Comparison of ENCODE assay signal across 15 cellular contexts in genomic region chr11:73333173-73333572, GRCh38. TPM values are rescaled to one million over a fixed set of nuclear protein-coding genes. Genes with fewer than 3 reads are reported as not detected.
DNase-seq lines count a peak whose midpoint lies in the region; ATAC-seq, FAIRE-seq and TF ChIP-seq lines count a peak whose summit lies in the region.
"Had no signal": no experiment of that assay in that cellular context is flagged by ENCODE, and none has a peak within 500 bp of the region (broad histone marks: within the 10 kb centered on the region; RNA-seq: fewer than 3 reads in every experiment).

No MANE protein-coding gene starts in this region.

- H3K36me3 Mint-ChIP-seq in nephron progenitor cell (ENCODE audit: low read depth), result no peaks in the 10 kb centered on the region

- no peaks in the 10 kb centered on the region for H3K36me3 ChIP-seq in SK-N-MC (ENCODE audit: insufficient read depth, low read length)
- peaks cover 0 to 6% of the 10 kb centered on the region in 2 experiments for H3K36me3 ChIP-seq in endothelial cell of umbilical vein (ENCODE audit: control insufficient read depth in 2 of 2, extremely low read depth in 1 of 2, insufficient read depth in 2 of 2, low read length in 2 of 2)
- no peaks in the 10 kb centered on the region for H3K36me3 ChIP-seq in thoracic aorta
- H3K36me3 ChIP-seq in suprapubic skin, result no peaks in the 10 kb centered on the region

- H3K27me3 Mint-ChIP-seq in nephron progenitor cell (ENCODE audit: low read depth, poor library complexity), result peaks cover 3% of the 10 kb centered on the region

- POLR2A ChIA-PET in endothelial cell of umbilical vein (lab: Charles Lee), result interaction anchor here (1.2 kb wide), 1 partner anchor 24 kb away, joined by 4 read pairs; no protein-coding TSS in a partner anchor

- dilution Hi-C loops in endothelial cell of umbilical vein (cut with MboI; ENCODE audit: extremely low pct_ligation_motif_present, low sequenced_read_pairs), result no loop called here

- H3K27me3 ChIP-seq in endothelial cell of umbilical vein (ENCODE audit: control insufficient read depth in 2 of 2, insufficient read depth in 2 of 2, low read length in 2 of 2), result no peaks in the 10 kb centered on the region
- H3K27me3 ChIP-seq in thoracic aorta (replicated peaks; ENCODE audit: insufficient read depth), result no peaks in the 10 kb centered on the region
- no peaks in the 10 kb centered on the region for H3K27me3 ChIP-seq in suprapubic skin

- peak overlapping the region; percentile 98 for H3K27ac Mint-ChIP-seq in nephron progenitor cell

- no peaks in the 10 kb centered on the region for H3K9me3 Mint-ChIP-seq in nephron progenitor cell

- WGBS in suprapubic skin, result 98% methylated on average over 10 of the region's 11 CpGs

- no peak overlapping the region for H3K4me2 ChIP-seq in endothelial cell of umbilical vein (ENCODE audit: insufficient read depth, low read length)

- peaks cover 38% of the 10 kb centered on the region for H3K4me1 ChIP-seq in endothelial cell of umbilical vein (ENCODE audit: control insufficient read depth, extremely low read depth, insufficient read depth, low read length)
- peaks cover 59 to 86% of the 10 kb centered on the region in 2 donors for H3K4me1 ChIP-seq in thoracic aorta (ENCODE audit: control insufficient read depth in 1 of 2, low read depth in 2 of 2)
- H3K4me1 ChIP-seq in suprapubic skin, result peaks cover 41% of the 10 kb centered on the region

- intact Hi-C loops in endothelial cell of umbilical vein (cut with micrococcal nuclease), result no loop called here

- H3K9me3 ChIP-seq in SK-N-MC (ENCODE audit: low read depth, low read length) (no peaks in the 10 kb centered on the region), endothelial cell of umbilical vein (replicated peaks; ENCODE audit: control insufficient read depth, insufficient read depth, low read length) (no peaks in the 10 kb centered on the region), thoracic aorta (no peaks in the 10 kb centered on the region), suprapubic skin (no peaks in the 10 kb centered on the region)

- FAIRE-seq in endothelial cell of umbilical vein (lab: Jason Lieb, UNC), result no peak

- H3K27ac ChIP-seq in SK-N-MC (peak overlapping the region; percentile 22; the same call in 1 of the 2 replicates), endothelial cell of umbilical vein (ENCODE audit: insufficient read depth, low read depth, low read length) (peak overlapping the region; percentile 70), thoracic aorta (peak overlapping the region; percentile 77 to 88), suprapubic skin (no peak overlapping the region)

- peaks cover 92% of the 10 kb centered on the region for H3K4me1 Mint-ChIP-seq in nephron progenitor cell

- H3K79me2 ChIP-seq in endothelial cell of umbilical vein (ENCODE audit: control insufficient read depth, insufficient read depth, low read length), result peaks cover 11% of the 10 kb centered on the region

- TF ChIP-seq CTCF in endothelial cell of umbilical vein (IDR thresholded peaks at IDR 0.05; ENCODE audit: extremely low read depth in 1 of 2, insufficient read depth in 1 of 2, low read depth in 1 of 2, low read length in 2 of 2) (no peak), nephron progenitor cell (IDR thresholded peaks at IDR 0.05) (no peak), thoracic aorta (IDR thresholded peaks at IDR 0.05) (no peak), suprapubic skin (IDR thresholded peaks at IDR 0.05) (no peak)

- BruUV-seq in endothelial cell of umbilical vein (replicated peaks; lab: Mats Ljungman, UMichigan), result no TSS peak

- no peaks in the 10 kb centered on the region for H4K20me1 ChIP-seq in endothelial cell of umbilical vein (replicated peaks; ENCODE audit: control insufficient read depth, extremely low read depth, insufficient read depth, low read length)

- TF ChIP-seq POLR2A in endothelial cell of umbilical vein (IDR thresholded peaks at IDR 0.05; ENCODE audit: low read depth, low read length) (no peak), suprapubic skin (IDR thresholded peaks at IDR 0.05) (no peak)

- DNase-seq in SK-N-MC (ENCODE audit: low read depth, low spot score), result no peak
- DNase-seq in endothelial cell of umbilical vein (ENCODE audit: low read depth, low spot score), result no peak
- no peak for DNase-seq in nephron progenitor cell
- no peak for DNase-seq in thoracic aorta (ENCODE audit: low spot score)
- DNase-seq in NCI-H1105 treated with DMSO at 0.1 percent for 48 hours (lab: John Stamatoyannopoulos, UW), result no peak
- DNase-seq in inferior parietal cortex (ENCODE audit: extremely low spot score), result no peak
- DNase-seq in suprapubic skin (ENCODE audit: low spot score in 2 of 2), result no peak
- DNase-seq: activated naive CD4-positive, alpha-beta T cell treated with anti-CD3 and anti-CD28 coated beads, Interleukin-2, amount 50 U/mL, for 16 hours; C1 segment of cervical spinal cord; DMS79; GOT3; NCI-H82; stimulated activated CD4-positive, alpha-beta T cell treated with anti-CD3 and anti-CD28 coated beads, Interleukin-4, amount 100 ng/mL, for 4 hours; T-helper 9 cell had no signal

- CTCF ChIA-PET in endothelial cell of umbilical vein (lab: Charles Lee), result interaction anchor here (3.0 to 6.5 kb wide), 6 partner anchors 10 to 148 kb away, joined by 20 to 455 read pairs (median 70); partner anchors contain the start of gene ARHGEF17

- no peak overlapping the region for H2AFZ ChIP-seq in endothelial cell of umbilical vein (ENCODE audit: low read depth, low read length)

- H3K4me3 Mint-ChIP-seq in nephron progenitor cell, result peak overlapping the region; percentile 69

- H3K9ac ChIP-seq in SK-N-MC (ENCODE audit: insufficient read length) (no peak overlapping the region), endothelial cell of umbilical vein (replicated peaks; ENCODE audit: extremely low read depth, insufficient read depth, low read length) (no peak overlapping the region)

- H3K9me1 ChIP-seq in endothelial cell of umbilical vein (replicated peaks; ENCODE audit: control insufficient read depth, extremely low read depth, insufficient read depth, low read length), result no peaks in the 10 kb centered on the region

- ATAC-seq in thoracic aorta (ENCODE audit: insufficient number of reproducible peaks, low FRiP score, low read depth) (no peak), HG03378 (IDR thresholded peaks at IDR 0.05; ENCODE audit: unreplicated experiment) (no peak)

- H3K4me3 ChIP-seq in SK-N-MC (no peak overlapping the region), endothelial cell of umbilical vein (replicated peaks in 1 of 3; ENCODE audit: insufficient read depth in 1 of 3, low read depth in 1 of 3, low read length in 3 of 3) (no peak overlapping the region), thoracic aorta (no peak overlapping the region), suprapubic skin (no peak overlapping the region)

- TF ChIP-seq EP300 in suprapubic skin (IDR thresholded peaks at IDR 0.05), result no peak

TF ChIP-seq in endothelial cell of umbilical vein, 7 proteins besides CTCF, POLR2A, EP300 and RAD21:
- TF ChIP-seq EZH2 (IDR thresholded peaks at IDR 0.05; ENCODE audit: borderline replicate concordance, low read depth, low read length, severe bottlenecking) (no peak), JUN (IDR thresholded peaks at IDR 0.05; ENCODE audit: borderline replicate concordance, insufficient read depth, insufficient read length, low read depth) (no peak), POLR2AphosphoS5 (IDR thresholded peaks at IDR 0.05; ENCODE audit: insufficient read depth, low read depth, low read length) (no peak), FOS (IDR thresholded peaks at IDR 0.05; ENCODE audit: borderline replicate concordance, insufficient read depth, low read length) (no peak), MAX (IDR thresholded peaks at IDR 0.05; ENCODE audit: insufficient read depth, insufficient read length) (no peak), GATA2 (IDR thresholded peaks at IDR 0.05; ENCODE audit: insufficient read depth, insufficient read length, low read depth, low read length) (no peak), MYC (IDR thresholded peaks at IDR 0.05; ENCODE audit: low read depth, low read length) (no peak)

RNA-seq across cellular contexts. Expression of gene ARHGEF17, which starts 25.1 kb away (rescaled TPM):
- total RNA-seq in endothelial cell of umbilical vein (80.6 and 89.9 TPM in 2 replicates), thoracic aorta (100 to 1,000 TPM; 244 to 308 TPM), suprapubic skin (10 to 100 TPM in 2 of 4 donors, 1 to 10 TPM in 2; 8.3 to 25.0 (median 9.7) TPM)
- 74.9 and 94.3 TPM in 2 replicates for polyA plus RNA-seq in endothelial cell of umbilical vein
- 26.1 and 38.1 TPM in 2 replicates for polyA plus RNA-seq in endothelial cell of umbilical vein (2011; cell fraction: cytosol; rRNA removed)
- 278 and 342 TPM in 2 replicates for polyA plus RNA-seq in endothelial cell of umbilical vein (2011; cell fraction: nucleus; rRNA removed)
- polyA plus RNA-seq in endothelial cell of umbilical vein (2012), result 32.1 and 52.1 TPM in 2 replicates
- 123 and 158 TPM in 2 replicates for polyA minus RNA-seq in endothelial cell of umbilical vein
- polyA minus RNA-seq in endothelial cell of umbilical vein (2011; cell fraction: cytosol; rRNA and poly(A)+ RNA removed), result 22.0 TPM
- 126 and 169 TPM in 2 replicates for polyA minus RNA-seq in endothelial cell of umbilical vein (2011; cell fraction: nucleus; rRNA and poly(A)+ RNA removed)

RNA-seq across cellular contexts. Expression of gene RELT, which starts 43.0 kb away (rescaled TPM):
- 12.6 and 13.1 TPM in 2 replicates for total RNA-seq in endothelial cell of umbilical vein
- polyA plus RNA-seq in endothelial cell of umbilical vein, result 6.7 and 8.2 TPM in 2 replicates
- 4.0 and 5.0 TPM in 2 replicates for polyA plus RNA-seq in endothelial cell of umbilical vein (2011; cell fraction: cytosol; rRNA removed)
- 20.8 and 21.9 TPM in 2 replicates for polyA plus RNA-seq in endothelial cell of umbilical vein (2011; cell fraction: nucleus; rRNA removed)
- 6.5 and 8.8 TPM in 2 replicates for polyA plus RNA-seq in endothelial cell of umbilical vein (2012)
- 6.7 and 6.8 TPM in 2 replicates for polyA minus RNA-seq in endothelial cell of umbilical vein
- polyA minus RNA-seq in endothelial cell of umbilical vein (2011; cell fraction: cytosol; rRNA and poly(A)+ RNA removed), result 8.7 TPM
- 9.9 and 12.0 TPM in 2 replicates for polyA minus RNA-seq in endothelial cell of umbilical vein (2011; cell fraction: nucleus; rRNA and poly(A)+ RNA removed)
- 10 to 100 TPM in 1 of 2 donors, 1 to 10 TPM in 1; 6.5 to 14.2 TPM for total RNA-seq in thoracic aorta
- total RNA-seq in suprapubic skin, result 10 to 100 TPM in 1 of 4 donors, 1 to 10 TPM in 3; 1.9 to 11.2 (median 4.2) TPM
